In genomic region chr6:79234150-79235022, GRCh38 we compare ENCODE assay signal across 8 cellular contexts. TPM values are rescaled to one million over a fixed set of nuclear protein-coding genes. Genes with fewer than 3 reads are reported as not detected.
DNase-seq lines count a peak whose midpoint lies in the region; ATAC-seq, FAIRE-seq and TF ChIP-seq lines count a peak whose summit lies in the region.

Gene HMGN3 (minus strand): TSS chr6:79234682.

- no peak for TF ChIP-seq EP300 in H1 (IDR thresholded peaks at IDR 0.05; ENCODE audit: borderline replicate concordance in 1 of 2, low read depth in 2 of 2, low read length in 2 of 2)

- H2BK120ac ChIP-seq in H1 (replicated peaks; ENCODE audit: low read depth, low read length) = no peak within 1 kb of the TSS

- TF ChIP-seq CTCF in H1 (IDR thresholded peaks at IDR 0.05; ENCODE audit: control extremely low read depth in 1 of 3, insufficient read depth in 1 of 3, low read depth in 1 of 3, low read length in 3 of 3) = peak in 2 of 3 experiments; percentile 9 to 12; a peak in 2 of 4 replicates

- FAIRE-seq in H1 (lab: Jason Lieb, UNC) = no peak

- H2BK5ac ChIP-seq in H1 (ENCODE audit: low read depth, low read length) = peak within 1 kb of the TSS; percentile 1; the same call in 1 of the 2 replicates

- H4K20me1 ChIP-seq in H1 (replicated peaks in 1 of 2; ENCODE audit: control insufficient read depth in 1 of 2, insufficient read depth in 2 of 2, low read length in 2 of 2) = peaks cover 4 to 6% of the 10 kb centered on the region in 2 experiments

- H2BK15ac ChIP-seq in H1 (ENCODE audit: low read length) = no peak within 1 kb of the TSS

- POLR2A ChIA-PET in H1 (lab: Charles Lee; ENCODE audit: partially characterized antibody) = no interaction called here

- peak within 1 kb of the TSS; percentile 57 for H3K27ac ChIP-seq in H1 (ENCODE audit: low read depth, low read length)

- DNase-seq in CMK (ENCODE audit: low read depth) = peak; percentile 74
- peak; percentile 70 for DNase-seq in HS-5 (ENCODE audit: low read depth)
- DNase-seq in NOMO-1 treated with DMSO at 0.1 percent for 48 hours (lab: John Stamatoyannopoulos, UW; ENCODE audit: unreplicated experiment) = peak; percentile 94
- DNase-seq in activated CD8-positive, alpha-beta memory T cell treated with anti-CD3 and anti-CD28 coated beads for 48 hours (ENCODE audit: low read depth in 2 of 3, low spot score in 2 of 3) = peak; percentile 68 to 87 (median 69)
- peak; percentile 59 to 89 for DNase-seq in H1 (ENCODE audit: low read depth in 1 of 2, low spot score in 2 of 2)
- peak; percentile 87 to 91 for DNase-seq in memory B cell (ENCODE audit: low spot score in 2 of 2)
- DNase-seq in stimulated activated CD8-positive, alpha-beta memory T cell treated with anti-CD3 and anti-CD28 coated beads, Interleukin-12 subunit alpha, Interleukin-12 subunit beta, amount 100 ng/mL, for 24 hours (ENCODE audit: extremely low read depth) = peak; percentile 78

- peak within 1 kb of the TSS; percentile 81 for H3K27ac Mint-ChIP-seq in memory B cell

- H3K4me3 ChIP-seq in H1 (ENCODE audit: extremely low read depth in 1 of 4, insufficient read depth in 2 of 4, low read depth in 3 of 4, low read length in 4 of 4) = peak within 1 kb of the TSS; percentile 58 to 95 (median 76)

- H3K23me2 ChIP-seq in H1 (ENCODE audit: low read depth, low read length) = peaks cover 4% of the 10 kb centered on the region; the same call in 1 of the 2 replicates

- H3K9ac ChIP-seq in H1 (replicated peaks in 1 of 4; ENCODE audit: extremely low read depth in 1 of 4, low read depth in 3 of 4, low read length in 3 of 4) = peak within 1 kb of the TSS; percentile 75 to 87 (median 79)

- peak within 1 kb of the TSS; percentile 27 for H3K18ac ChIP-seq in H1 (ENCODE audit: extremely low read depth, low read length)

- peak within 1 kb of the TSS; percentile 99 for H3K4me3 Mint-ChIP-seq in memory B cell

- H3K4ac ChIP-seq in H1 (replicated peaks; ENCODE audit: insufficient read length, low read depth, low read length) = no peak within 1 kb of the TSS

- no peaks in the 10 kb centered on the region for H3K9me3 Mint-ChIP-seq in memory B cell

- no peaks in the 10 kb centered on the region; a peak in 2 of 8 replicates for H3K36me3 ChIP-seq in H1 (ENCODE audit: control insufficient read depth in 2 of 4, insufficient read depth in 4 of 4, low read length in 3 of 4)

- no peak within 1 kb of the TSS for H3K23ac ChIP-seq in H1 (ENCODE audit: insufficient read length)

- no peak within 1 kb of the TSS for H3K14ac ChIP-seq in H1 (ENCODE audit: insufficient read length)

- peaks cover 14% of the 10 kb centered on the region for H3K4me1 Mint-ChIP-seq in memory B cell

- peak within 1 kb of the TSS; percentile 69 to 80 for H3K4me2 ChIP-seq in H1 (ENCODE audit: insufficient read depth in 1 of 2, low read depth in 2 of 2, low read length in 2 of 2)

- peak in 1 of 2 experiments; percentile 10; a peak in 1 of 4 replicates for TF ChIP-seq RAD21 in H1 (IDR thresholded peaks at IDR 0.05 in 1 of 2, conservative IDR thresholded peaks at IDR 0.05 in 1 of 2; ENCODE audit: low read depth in 2 of 2, low read length in 2 of 2)

- peaks cover 3% of the 10 kb centered on the region for H3K36me3 Mint-ChIP-seq in memory B cell

- WGBS in H1 (ENCODE audit: extremely low coverage in 1 of 2, insufficient coverage in 1 of 2, insufficient read length in 1 of 2, insufficient replicate concordance in 2 of 2, low coverage in 1 of 2, low lambda C conversion rate in 2 of 2, missing lambda C conversion rate in 1 of 2), 2 experiments = 2% methylated on average over 50 of the region's 51 CpGs; no CpG with 5 or more reads in 1 of the 2 experiments

- peaks cover 0 to 6% (median 2%) of the 10 kb centered on the region in 4 experiments; a peak in 4 of 7 replicates for H3K4me1 ChIP-seq in H1 (replicated peaks in 1 of 4; ENCODE audit: control insufficient read depth in 3 of 4, insufficient read depth in 4 of 4, low read length in 3 of 4)

- no peak within 1 kb of the TSS for H2BK20ac ChIP-seq in H1 (ENCODE audit: low read length)

- peak; percentile 85 for TF ChIP-seq POLR2A in H1 (IDR thresholded peaks at IDR 0.05; ENCODE audit: control extremely low read depth in 1 of 2, low read depth in 2 of 2, low read length in 2 of 2)

- H3K27me3 Mint-ChIP-seq in memory B cell = no peaks in the 10 kb centered on the region

- ATAC-seq in GM19468 (IDR thresholded peaks at IDR 0.05; ENCODE audit: extremely low read depth, unreplicated experiment) (peak; percentile 97), memory B cell (ENCODE audit: low read depth) (peak; percentile 93)

- no peak within 1 kb of the TSS for H3K56ac ChIP-seq in H1 (replicated peaks; ENCODE audit: insufficient read length, low read depth, low read length)

- H2BK12ac ChIP-seq in H1 (ENCODE audit: low read depth, low read length) = no peak within 1 kb of the TSS; the same call in 1 of the 2 replicates

- peak within 1 kb of the TSS; percentile 0 for H4K5ac ChIP-seq in H1 (ENCODE audit: insufficient read length, low read depth, low read length)

- H4K91ac ChIP-seq in H1 (replicated peaks; ENCODE audit: insufficient read length, low read length) = no peak within 1 kb of the TSS

- H4K8ac ChIP-seq in H1 (ENCODE audit: extremely low read depth, insufficient read depth, low read length) = peak within 1 kb of the TSS; percentile 57; the same call in 1 of the 2 replicates

- H2AK5ac ChIP-seq in H1 (ENCODE audit: low read depth, low read length) = no peak within 1 kb of the TSS

- H3K27me3 ChIP-seq in H1 (replicated peaks in 1 of 4; ENCODE audit: control insufficient read depth in 3 of 4, extremely low read depth in 1 of 4, insufficient read depth in 3 of 4, low read length in 3 of 4) = no peaks in the 10 kb centered on the region

- H3K79me1 ChIP-seq in H1 (ENCODE audit: low read depth, low read length) = no peaks in the 10 kb centered on the region; the same call in 1 of the 2 replicates

- CTCF ChIA-PET in H1 (lab: Charles Lee; ENCODE audit: partially characterized antibody) = no interaction called here

- H2AFZ ChIP-seq in H1 (ENCODE audit: low read length) = peak within 1 kb of the TSS; percentile 66; the same call in 1 of the 2 replicates

- H3K9me3 ChIP-seq in H1 (ENCODE audit: insufficient read depth in 2 of 2, low read depth in 1 of 2, low read length in 1 of 2) = no peaks in the 10 kb centered on the region

- peaks cover 5 to 49% of the 10 kb centered on the region in 2 experiments; a peak in 3 of 4 replicates for H3K79me2 ChIP-seq in H1 (ENCODE audit: control insufficient read depth in 1 of 2, insufficient read depth in 2 of 2, low read length in 2 of 2)

TF ChIP-seq in H1, 55 proteins besides CTCF, POLR2A, EP300 and RAD21 (continues in another document):
- peak; percentile 70 for TF ChIP-seq PHF8 (conservative IDR thresholded peaks at IDR 0.05; ENCODE audit: low read depth, low read length)
- no peak for TF ChIP-seq SUZ12 (IDR thresholded peaks at IDR 0.05; ENCODE audit: low read length)
- peak; percentile 86 for TF ChIP-seq TAF1 (IDR thresholded peaks at IDR 0.05; ENCODE audit: low read depth, low read length)
- peak; percentile 83 for TF ChIP-seq TBP (IDR thresholded peaks at IDR 0.05; ENCODE audit: low read depth, low read length)
- peak; percentile 72 for TF ChIP-seq CHD2 (IDR thresholded peaks at IDR 0.05; ENCODE audit: low read length)
- peak; percentile 94 for TF ChIP-seq SP1 (IDR thresholded peaks at IDR 0.05; ENCODE audit: low read depth, low read length)
- TF ChIP-seq, protein P1, sequence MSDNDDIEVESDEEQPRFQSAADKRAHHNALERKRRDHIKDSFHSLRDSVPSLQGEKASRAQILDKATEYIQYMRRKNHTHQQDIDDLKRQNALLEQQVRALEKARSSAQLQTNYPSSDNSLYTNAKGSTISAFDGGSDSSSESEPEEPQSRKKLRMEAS (IDR thresholded peaks at IDR 0.05) = peak; percentile 94
- TF ChIP-seq TEAD4 (IDR thresholded peaks at IDR 0.05; ENCODE audit: low read depth, low read length) = 0 out of 2 replicates have a peak, but pooled peaks have one; percentile 20
- TF ChIP-seq ASH2L (IDR thresholded peaks at IDR 0.05; ENCODE audit: low read length) = peak; percentile 71
- TF ChIP-seq HDAC2 (IDR thresholded peaks at IDR 0.05; ENCODE audit: borderline replicate concordance in 1 of 2, low read depth in 2 of 2, low read length in 2 of 2) = 0 out of 4 replicates have a peak, but pooled peaks have one; percentile 24 to 59
- no peak for TF ChIP-seq SRF (IDR thresholded peaks at IDR 0.05; ENCODE audit: low read depth, low read length)
- TF ChIP-seq RNF2 (IDR thresholded peaks at IDR 0.05; ENCODE audit: borderline replicate concordance, low read depth, low read length, missing control alignments, poor library complexity, severe bottlenecking) = peak; percentile 34
- TF ChIP-seq GABPA (IDR thresholded peaks at IDR 0.05; ENCODE audit: borderline replicate concordance, insufficient read depth, low read length) = no peak
- 0 out of 4 replicates have a peak, but pooled peaks of 1 of the 2 experiments have one; percentile 19 for TF ChIP-seq SIN3A (conservative IDR thresholded peaks at IDR 0.05 in 1 of 2, IDR thresholded peaks at IDR 0.05 in 1 of 2; ENCODE audit: low read depth in 1 of 2, low read length in 2 of 2)
- TF ChIP-seq, protein P2, sequence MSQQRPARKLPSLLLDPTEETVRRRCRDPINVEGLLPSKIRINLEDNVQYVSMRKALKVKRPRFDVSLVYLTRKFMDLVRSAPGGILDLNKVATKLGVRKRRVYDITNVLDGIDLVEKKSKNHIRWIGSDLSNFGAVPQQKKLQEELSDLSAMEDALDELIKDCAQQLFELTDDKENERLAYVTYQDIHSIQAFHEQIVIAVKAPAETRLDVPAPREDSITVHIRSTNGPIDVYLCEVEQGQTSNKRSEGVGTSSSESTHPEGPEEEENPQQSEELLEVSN (IDR thresholded peaks at IDR 0.05) = peak; percentile 97
- peak; percentile 78 for TF ChIP-seq BACH1 (IDR thresholded peaks at IDR 0.05; ENCODE audit: low read length)
- 0 out of 2 replicates have a peak, but pooled peaks have one; percentile 39 for TF ChIP-seq RFX5 (IDR thresholded peaks at IDR 0.05; ENCODE audit: borderline replicate concordance, low read depth, low read length)
- TF ChIP-seq SIRT6 (IDR thresholded peaks at IDR 0.05; ENCODE audit: low read length) = no peak
- no peak for TF ChIP-seq TCF12 (IDR thresholded peaks at IDR 0.05; ENCODE audit: low read depth, low read length)
- no peak for TF ChIP-seq BCL11A (IDR thresholded peaks at IDR 0.05; ENCODE audit: low read depth in 2 of 2, low read length in 2 of 2)

RNA-seq across cellular contexts. Expression of gene HMGN3, which starts in this region (rescaled TPM):
- 167 and 174 TPM in 2 replicates for total RNA-seq in H1 (2021; fragmentation: NEBNext Ultra II Directional; extraction: Animal tissue kit (Norgen Biotek cat#: 25700))
- 54.8 and 84.4 TPM in 2 replicates for polyA plus RNA-seq in H1 (2011; rRNA removed)
- 206 TPM for polyA plus RNA-seq in H1 (2011; cell fraction: cytosol; rRNA removed)
- polyA plus RNA-seq in H1 (2011; cell fraction: nucleus; rRNA removed) = 58.2 TPM
- polyA plus RNA-seq in H1 (2012, experiment 1 of 2) = 145 to 244 TPM (median 151 TPM) in 4 replicates
- 44.7 TPM for polyA plus RNA-seq in H1 (2012, experiment 2 of 2)
- polyA plus RNA-seq in H1 (2013, experiment 1 of 2) = 195 TPM
- polyA plus RNA-seq in H1 (2013, experiment 2 of 2) = 201 TPM
- 15.1 and 22.6 TPM in 2 replicates for polyA minus RNA-seq in H1 (2011; rRNA and poly(A)+ RNA removed)
- 36.2 TPM for polyA minus RNA-seq in H1 (2011; cell fraction: cytosol; rRNA and poly(A)+ RNA removed)
- polyA minus RNA-seq in H1 (2011; cell fraction: nucleus; rRNA and poly(A)+ RNA removed) = 28.1 TPM

Comparison
In these comparisons a context has a peak if more than half of its experiments do, and no peak if none do; other contexts are left out.
1. Peak in every context shown above with its lines: DNase-seq, ATAC-seq, H3K4me3 ChIP-seq and H3K27ac ChIP-seq.